In the genomic region with DNA sequence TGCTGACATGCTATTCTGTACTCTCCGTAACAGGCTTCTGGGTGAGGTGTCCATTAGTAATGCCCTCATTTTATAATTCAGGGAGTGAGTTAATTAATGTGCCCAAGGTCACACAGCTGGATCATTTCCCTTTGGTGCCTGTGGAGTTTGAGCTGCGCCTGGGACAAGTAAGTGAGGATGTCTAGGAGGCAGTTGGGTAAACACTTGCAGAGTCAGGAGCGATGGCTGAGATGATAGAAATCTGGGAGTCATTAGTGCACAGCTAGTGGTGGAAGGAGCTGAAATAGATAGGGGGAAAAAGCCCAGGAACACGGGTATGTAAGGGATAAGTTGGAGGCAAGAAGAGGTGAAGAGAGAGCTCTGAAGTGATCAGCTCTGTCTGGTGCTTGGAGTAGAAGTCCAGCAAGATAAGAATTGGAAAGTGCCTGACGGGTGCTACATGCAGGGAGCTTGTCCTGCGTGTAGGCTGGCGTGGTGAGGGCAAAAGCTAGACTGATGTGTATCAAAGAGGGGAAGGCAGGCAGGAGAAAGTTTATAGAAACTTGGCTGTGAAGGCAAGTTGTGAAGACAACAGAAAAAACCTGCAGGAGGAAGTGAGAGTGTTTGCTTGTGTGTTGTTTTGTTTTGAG, we compare ENCODE assay signal across 10 cellular contexts.
DNase-seq lines count a peak whose midpoint lies in the region; ATAC-seq and TF ChIP-seq lines count a peak whose summit lies in the region.
"Had no signal": no experiment of that assay in that cellular context is flagged by ENCODE, and none has a peak within 500 bp of the region (broad histone marks: within the 10 kb centered on the region; RNA-seq: fewer than 3 reads in every experiment).

No MANE protein-coding gene starts in this region.

- no peak for TF ChIP-seq CTCF in tibial artery (IDR thresholded peaks at IDR 0.05)

- H3K4me3 ChIP-seq in NT2/D1 (ENCODE audit: insufficient read length, low read depth) (no peak overlapping the region), tibial artery (no peak overlapping the region)

- peaks cover 12% of the 10 kb centered on the region for H3K36me3 ChIP-seq in NT2/D1 (ENCODE audit: insufficient read depth, insufficient read length, low read length)
- no peaks in the 10 kb centered on the region for H3K36me3 ChIP-seq in tibial artery

- no peaks in the 10 kb centered on the region for H3K27me3 ChIP-seq in NT2/D1 (ENCODE audit: insufficient read depth, insufficient read length)
- no peaks in the 10 kb centered on the region for H3K27me3 ChIP-seq in tibial artery

- peak overlapping the region; percentile 86 to 97 for H3K27ac ChIP-seq in tibial artery

- ATAC-seq in HG03139 (IDR thresholded peaks at IDR 0.05; ENCODE audit: unreplicated experiment) = no peak

- H3K9me3 ChIP-seq in NT2/D1 (ENCODE audit: insufficient read depth, low read length) (no peaks in the 10 kb centered on the region), tibial artery (no peaks in the 10 kb centered on the region)

- DNase-seq in NCI-H82 (lab: John Stamatoyannopoulos, UW) (peak; percentile 42), NCI-H82 treated with DMSO at 0.1 percent for 48 hours (lab: John Stamatoyannopoulos, UW; ENCODE audit: unreplicated experiment) (no peak), NT2/D1 (ENCODE audit: low read depth, low spot score) (no peak), fibroblast of peridontal ligament (ENCODE audit: extremely low read depth) (peak; percentile 44), tibial artery (no peak), 8988T (no peak)
- DNase-seq in activated CD4-positive, alpha-beta T cell treated with anti-CD3 and anti-CD28 coated beads for 48 hours = no peak
- DNase-seq: activated CD8-positive, alpha-beta memory T cell treated with anti-CD3 and anti-CD28 coated beads, Interleukin-2, amount 50 U/mL, for 4 hours; NCI-H446 had no signal

- intact Hi-C loops in tibial artery (cut with DNase I; ENCODE audit: low total_unique reads) = loop anchor here (2.0 to 10.0 kb wide), 2 partner anchors 541 to 659 kb away; a partner anchor contains a TSS

- peak overlapping the region; percentile 98 for H3K9ac ChIP-seq in NT2/D1 (ENCODE audit: insufficient read length, low read depth)

- peaks cover 8% of the 10 kb centered on the region for H3K4me1 ChIP-seq in NT2/D1 (ENCODE audit: insufficient read depth, insufficient read length)
- H3K4me1 ChIP-seq in tibial artery = peaks cover 0 to 30% (median 26%) of the 10 kb centered on the region in 4 donors

Comparison
In these comparisons a context has a peak if more than half of its experiments do, and no peak if none do; other contexts are left out.
1. DNase-seq: peak in NCI-H82 (single experiment) and fibroblast of peridontal ligament (single experiment); none in NCI-H82 treated with DMSO at 0.1 percent for 48 hours (single experiment), NT2/D1 (single experiment), tibial artery (0 of 2), 8988T (single experiment) and activated CD4-positive, alpha-beta T cell treated with anti-CD3 and anti-CD28 coated beads for 48 hours (single experiment).